ENCODE assay signal across 8 cellular contexts in the genomic region with DNA sequence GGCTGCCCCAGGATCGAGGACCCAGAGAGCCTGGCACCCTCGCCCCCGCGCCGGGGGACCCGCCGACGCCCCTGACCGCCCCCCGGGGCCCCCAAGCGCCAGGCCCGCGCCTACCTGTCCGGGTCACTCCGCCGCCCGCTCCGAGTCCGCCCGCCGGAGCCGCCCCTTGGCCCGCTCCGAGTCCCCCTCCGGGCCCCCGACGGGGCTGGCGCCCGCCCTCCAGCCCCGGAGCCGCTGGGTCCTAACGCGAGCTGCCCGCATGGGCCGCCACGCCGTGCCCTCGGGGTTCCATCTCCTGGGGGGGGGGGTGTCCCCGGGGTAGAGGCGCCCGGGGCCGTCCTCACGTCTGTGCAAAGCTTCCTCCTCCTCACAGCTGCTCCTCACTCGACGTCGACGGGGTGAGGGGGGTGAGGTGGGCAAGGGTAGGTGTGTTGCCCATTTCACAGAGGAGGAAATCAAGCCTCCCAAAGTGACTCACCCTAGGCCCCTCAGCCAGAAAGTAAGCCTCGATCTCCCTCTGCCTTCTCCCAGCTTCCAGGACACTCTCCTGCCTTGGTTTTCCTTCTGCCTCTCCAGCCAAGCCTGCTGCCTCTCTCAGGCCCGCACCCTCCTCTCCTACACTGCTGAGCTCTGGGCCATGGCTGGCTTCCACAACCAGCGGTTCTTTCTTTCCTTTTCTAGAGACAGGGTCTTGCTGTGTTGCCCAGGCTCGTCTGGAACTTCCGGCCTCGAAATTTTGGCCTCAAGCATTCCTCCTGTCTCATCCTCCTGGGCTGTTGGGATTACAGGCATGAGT. TPM values are rescaled to one million over a fixed set of nuclear protein-coding genes. Genes with fewer than 3 reads are reported as not detected.
DNase-seq lines count a peak whose midpoint lies in the region; ATAC-seq and TF ChIP-seq lines count a peak whose summit lies in the region.

TSS of gene MFAP2 (minus strand) at position 148 of the 796 bp plus-strand sequence. CDS start 2,347 bp downstream, outside the sequence.

- H3K36me3 ChIP-seq in HAP-1 (replicated peaks) = no peaks in the 10 kb centered on the region
- peaks cover 0 to 3% (median 0%) of the 10 kb centered on the region in 9 donors for H3K36me3 ChIP-seq in heart right ventricle

- intact Hi-C loops in heart right ventricle (cut with DNase I) = no loop called here

- peak within 1 kb of the TSS; percentile 15; the same call in 1 of the 2 replicates for H3K27ac Mint-ChIP-seq in WTC11

- CTCF ChIA-PET in WTC11 (lab: Charles Lee) = interaction anchor here (1.0 to 5.9 kb wide), 5 partner anchors 19 to 65 kb away, joined by 3 to 34 read pairs (median 5); no protein-coding TSS in a partner anchor

- H3K27me3 Mint-ChIP-seq in WTC11 (ENCODE audit: low read depth) = no peaks in the 10 kb centered on the region; the same call in 1 of the 2 replicates

- no peak for TF ChIP-seq CTCF in WTC11 (IDR thresholded peaks at IDR 0.05)
- no peak for TF ChIP-seq CTCF in heart right ventricle (IDR thresholded peaks at IDR 0.05)

- H3K4me1 Mint-ChIP-seq in WTC11 = peaks cover 33% of the 10 kb centered on the region

- POLR2A ChIA-PET in WTC11 (lab: Charles Lee) = interaction anchor here (1.0 to 1.8 kb wide), 2 partner anchors 19 to 36 kb away, joined by 3 to 4 read pairs; no protein-coding TSS in a partner anchor

- no peaks in the 10 kb centered on the region for H3K9me3 Mint-ChIP-seq in WTC11

- peak within 1 kb of the TSS in 7 of 10 donors; percentile 32 to 72 (median 52) for H3K27ac ChIP-seq in heart right ventricle

- peak within 1 kb of the TSS; percentile 17 for H3K4me3 ChIP-seq in HAP-1
- peak within 1 kb of the TSS; percentile 2 to 53 (median 48) for H3K4me3 ChIP-seq in heart right ventricle
- peak within 1 kb of the TSS; percentile 64 for H3K4me3 ChIP-seq in skeletal muscle cell (ENCODE audit: low read depth, low read length)

- H3K27me3 ChIP-seq in HAP-1 (ENCODE audit: low read depth) (no peaks in the 10 kb centered on the region), heart right ventricle (peaks cover 0 to 36% (median 9%) of the 10 kb centered on the region in 7 donors)

- peak; percentile 50 for ATAC-seq in WTC11
- ATAC-seq in heart right ventricle = peak in 2 of 8 donors; percentile 10 to 32
- ATAC-seq in GM19351 (IDR thresholded peaks at IDR 0.05; ENCODE audit: unreplicated experiment) = no peak
- no peak for ATAC-seq in GM21390 (IDR thresholded peaks at IDR 0.05; ENCODE audit: unreplicated experiment)

- in situ Hi-C loops in HAP-1 (cut with MboI; ENCODE audit: low sequenced_read_pairs) = no loop called here

- DNase-seq in HAP-1 (ENCODE audit: low spot score in 2 of 2) (no peak), WTC11 (ENCODE audit: low spot score) (peak; percentile 66), heart right ventricle (no peak), skeletal muscle cell (ENCODE audit: low read depth) (no peak), germinal center (ENCODE audit: low spot score) (no peak), globus pallidus (ENCODE audit: low spot score) (no peak)

- H3K9me3 ChIP-seq in HAP-1 = no peaks in the 10 kb centered on the region
- H3K9me3 ChIP-seq in heart right ventricle = no peaks in the 10 kb centered on the region

- H3K4me3 Mint-ChIP-seq in WTC11 = peak within 1 kb of the TSS; percentile 70

- H3K4me1 ChIP-seq in HAP-1 (no peaks in the 10 kb centered on the region), heart right ventricle (peaks cover 9 to 33% (median 19%) of the 10 kb centered on the region in 9 donors)

- WGBS in heart right ventricle, 2 donors = 8 to 10% methylated on average over 53 of the region's 53 CpGs

- H3K36me3 Mint-ChIP-seq in WTC11 = peaks cover 2% of the 10 kb centered on the region; the same call in 1 of the 2 replicates

TF ChIP-seq in WTC11, 78 proteins besides CTCF, POLR2A, EP300 and RAD21 (continues in another document):
- TF ChIP-seq RELA (CRISPR knock-in tag; IDR thresholded peaks at IDR 0.05; ENCODE audit: borderline replicate concordance) (no peak), NFATC4 (CRISPR knock-in tag; IDR thresholded peaks at IDR 0.05) (no peak), NR3C1 (CRISPR knock-in tag; conservative IDR thresholded peaks at IDR 0.05; ENCODE audit: low read depth) (no peak), SMAD3 (CRISPR knock-in tag; IDR thresholded peaks at IDR 0.05; ENCODE audit: borderline replicate concordance) (no peak), TP53 (CRISPR knock-in tag; IDR thresholded peaks at IDR 0.05) (no peak), ZNF425 (CRISPR knock-in tag; conservative IDR thresholded peaks at IDR 0.05) (no peak), RORB (CRISPR knock-in tag; IDR thresholded peaks at IDR 0.05) (no peak), PRDM15 (CRISPR knock-in tag; IDR thresholded peaks at IDR 0.05) (no peak), ZNF423 (CRISPR knock-in tag; IDR thresholded peaks at IDR 0.05) (no peak)
- TF ChIP-seq, protein P1, sequence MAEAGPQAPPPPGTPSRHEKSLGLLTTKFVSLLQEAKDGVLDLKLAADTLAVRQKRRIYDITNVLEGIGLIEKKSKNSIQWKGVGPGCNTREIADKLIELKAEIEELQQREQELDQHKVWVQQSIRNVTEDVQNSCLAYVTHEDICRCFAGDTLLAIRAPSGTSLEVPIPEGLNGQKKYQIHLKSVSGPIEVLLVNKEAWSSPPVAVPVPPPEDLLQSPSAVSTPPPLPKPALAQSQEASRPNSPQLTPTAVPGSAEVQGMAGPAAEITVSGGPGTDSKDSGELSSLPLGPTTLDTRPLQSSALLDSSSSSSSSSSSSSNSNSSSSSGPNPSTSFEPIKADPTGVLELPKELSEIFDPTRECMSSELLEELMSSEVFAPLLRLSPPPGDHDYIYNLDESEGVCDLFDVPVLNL (CRISPR knock-in tag; IDR thresholded peaks at IDR 0.05; ENCODE audit: borderline replicate concordance, low read depth) = no peak
- TF ChIP-seq, protein P2, sequence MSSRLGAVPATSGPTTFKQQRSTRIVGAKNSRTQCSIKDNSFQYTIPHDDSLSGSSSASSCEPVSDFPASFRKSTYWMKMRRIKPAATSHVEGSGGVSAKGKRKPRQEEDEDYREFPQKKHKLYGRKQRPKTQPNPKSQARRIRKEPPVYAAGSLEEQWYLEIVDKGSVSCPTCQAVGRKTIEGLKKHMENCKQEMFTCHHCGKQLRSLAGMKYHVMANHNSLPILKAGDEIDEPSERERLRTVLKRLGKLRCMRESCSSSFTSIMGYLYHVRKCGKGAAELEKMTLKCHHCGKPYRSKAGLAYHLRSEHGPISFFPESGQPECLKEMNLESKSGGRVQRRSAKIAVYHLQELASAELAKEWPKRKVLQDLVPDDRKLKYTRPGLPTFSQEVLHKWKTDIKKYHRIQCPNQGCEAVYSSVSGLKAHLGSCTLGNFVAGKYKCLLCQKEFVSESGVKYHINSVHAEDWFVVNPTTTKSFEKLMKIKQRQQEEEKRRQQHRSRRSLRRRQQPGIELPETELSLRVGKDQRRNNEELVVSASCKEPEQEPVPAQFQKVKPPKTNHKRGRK (CRISPR knock-in tag; IDR thresholded peaks at IDR 0.05; ENCODE audit: borderline replicate concordance) = no peak
- TF ChIP-seq, protein P3, sequence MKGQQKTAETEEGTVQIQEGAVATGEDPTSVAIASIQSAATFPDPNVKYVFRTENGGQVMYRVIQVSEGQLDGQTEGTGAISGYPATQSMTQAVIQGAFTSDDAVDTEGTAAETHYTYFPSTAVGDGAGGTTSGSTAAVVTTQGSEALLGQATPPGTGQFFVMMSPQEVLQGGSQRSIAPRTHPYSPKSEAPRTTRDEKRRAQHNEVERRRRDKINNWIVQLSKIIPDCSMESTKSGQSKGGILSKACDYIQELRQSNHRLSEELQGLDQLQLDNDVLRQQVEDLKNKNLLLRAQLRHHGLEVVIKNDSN (CRISPR knock-in tag; IDR thresholded peaks at IDR 0.05) = no peak

RNA-seq across cellular contexts. Expression of gene MFAP2, which starts in this region (rescaled TPM):
- total RNA-seq in WTC11 (2021) = 136 to 144 TPM (median 141 TPM) in 3 replicates
- total RNA-seq in heart right ventricle = 1 to 10 TPM; 1.3 to 6.4 (median 2.4) TPM
- polyA plus RNA-seq in heart right ventricle = 10 to 100 TPM in 1 of 2 donors, 1 to 10 TPM in 1; 4.5 to 10.5 TPM

Comparison
In these comparisons a context has a peak if more than half of its experiments do, and no peak if none do; other contexts are left out.
1. RNA of gene MFAP2 (total RNA-seq): 136 to 144 TPM in WTC11; 1.3 to 6.4 TPM in heart right ventricle; every median in the first group is over 10 times any median in the second.
2. Peak in every context shown above with its lines, with median percentiles within 50 percentile points of each other: H3K4me3 ChIP-seq.